1 cellular context compared by ENCODE assay signal in genomic region chr3:143001369-143002082, GRCh38.
A peak's percentile ranks its signal among the peaks of the same experiment; 100 is the strongest.
TF ChIP-seq lines count a peak whose summit lies in the region.

U2SURP (plus strand) TSS chr3:143001570; CDS start chr3:143001629, 59 bp downstream.

TF ChIP-seq in GM12878, 131 proteins besides CTCF, POLR2A, EP300 and RAD21 (continued from another document and continues in another):
- TF ChIP-seq MYC (IDR thresholded peaks at IDR 0.05; ENCODE audit: insufficient read depth, insufficient read length, insufficient replicate concordance, low read length, severe bottlenecking), result no peak
- TF ChIP-seq CHD2 (IDR thresholded peaks at IDR 0.05; ENCODE audit: borderline replicate concordance, low read depth, low read length), result peak; percentile 52; the same call in 1 of the 2 replicates
- TF ChIP-seq RELA (IDR thresholded peaks at IDR 0.05; ENCODE audit: borderline replicate concordance, partially characterized antibody), result peak; percentile 73
- peak; percentile 67; the same call in 1 of the 2 replicates for TF ChIP-seq MXI1 (IDR thresholded peaks at IDR 0.05; ENCODE audit: low read depth, low read length)
- TF ChIP-seq RELB (IDR thresholded peaks at IDR 0.05; ENCODE audit: low read depth), result peak; percentile 100
- 0 out of 2 replicates have a peak, but pooled peaks have one; percentile 67 for TF ChIP-seq STAT1 (conservative IDR thresholded peaks at IDR 0.05)
- no peak for TF ChIP-seq SUZ12 (IDR thresholded peaks at IDR 0.05; ENCODE audit: unreplicated experiment)
- 0 out of 2 replicates have a peak, but pooled peaks have one; percentile 50 for TF ChIP-seq MEF2A (IDR thresholded peaks at IDR 0.05; ENCODE audit: insufficient read depth, low read depth, low read length)
- TF ChIP-seq NR2C2 (IDR thresholded peaks at IDR 0.05; ENCODE audit: borderline replicate concordance, control insufficient read depth, insufficient read length, low read depth), result peak; percentile 98
- no peak for TF ChIP-seq BRCA1 (IDR thresholded peaks at IDR 0.05; ENCODE audit: low read depth, low read length)
- peak in 1 of 2 experiments; percentile 53; a peak in 1 of 4 replicates for TF ChIP-seq ETV6 (conservative IDR thresholded peaks at IDR 0.05 in 1 of 2, IDR thresholded peaks at IDR 0.05 in 1 of 2; ENCODE audit: borderline replicate concordance in 1 of 2, low read depth in 1 of 2)
- no peak for TF ChIP-seq IRF3 (IDR thresholded peaks at IDR 0.05)
- TF ChIP-seq LARP7 (IDR thresholded peaks at IDR 0.05), result peak; percentile 77
- peak; percentile 56 for TF ChIP-seq MEF2B (IDR thresholded peaks at IDR 0.05; ENCODE audit: partially characterized antibody, poor library complexity, severe bottlenecking)
- peak; percentile 92 for TF ChIP-seq MAX (IDR thresholded peaks at IDR 0.05; ENCODE audit: low read depth, low read length)
- TF ChIP-seq ZNF217 (IDR thresholded peaks at IDR 0.05), result no peak
- TF ChIP-seq RAD51 (IDR thresholded peaks at IDR 0.05), result peak; percentile 98
- peak; percentile 93 for TF ChIP-seq NR2C1 (IDR thresholded peaks at IDR 0.05)
- peak; percentile 24; the same call in 1 of the 2 replicates for TF ChIP-seq NFIC (IDR thresholded peaks at IDR 0.05; ENCODE audit: low read depth, low read length)
- peak; percentile 93 for TF ChIP-seq NBN (IDR thresholded peaks at IDR 0.05)
- no peak for TF ChIP-seq NFXL1 (IDR thresholded peaks at IDR 0.05; ENCODE audit: borderline replicate concordance)
- no peak for TF ChIP-seq CEBPB (IDR thresholded peaks at IDR 0.05; ENCODE audit: borderline replicate concordance in 1 of 2, low read depth in 2 of 2, low read length in 2 of 2)
- peak; percentile 99 for TF ChIP-seq BHLHE40 (IDR thresholded peaks at IDR 0.05; ENCODE audit: borderline replicate concordance in 1 of 2, low read depth in 2 of 2, low read length in 1 of 2)
- 0 out of 2 replicates have a peak, but pooled peaks have one; percentile 44 for TF ChIP-seq IRF4 (IDR thresholded peaks at IDR 0.05; ENCODE audit: low read depth, low read length)
- TF ChIP-seq CREB1 (IDR thresholded peaks at IDR 0.05; ENCODE audit: low read depth), result peak; percentile 88
- TF ChIP-seq E2F4 (IDR thresholded peaks at IDR 0.05; ENCODE audit: low read depth, low read length), result peak; percentile 76; the same call in 1 of the 2 replicates
- TF ChIP-seq STAT3 (IDR thresholded peaks at IDR 0.05; ENCODE audit: low read depth, low read length), result no peak
- peak; percentile 87; the same call in 1 of the 2 replicates for TF ChIP-seq ZNF207 (IDR thresholded peaks at IDR 0.05; ENCODE audit: borderline replicate concordance)
- no peak for TF ChIP-seq PRDM15 (CRISPR knock-in tag; IDR thresholded peaks at IDR 0.05)
- peak; percentile 63; the same call in 1 of the 3 replicates for TF ChIP-seq POU2F2 (IDR thresholded peaks at IDR 0.05; ENCODE audit: borderline replicate concordance, low read depth, low read length)
- peak; percentile 92 for TF ChIP-seq USF2 (IDR thresholded peaks at IDR 0.05; ENCODE audit: borderline replicate concordance, low read depth, low read length)
- TF ChIP-seq EED (IDR thresholded peaks at IDR 0.05; ENCODE audit: low read depth), result peak; percentile 82
- peak; percentile 87; the same call in 1 of the 2 replicates for TF ChIP-seq TBL1XR1 (IDR thresholded peaks at IDR 0.05; ENCODE audit: low read depth, low read length)
- no peak for TF ChIP-seq MTA3 (IDR thresholded peaks at IDR 0.05; ENCODE audit: borderline replicate concordance, low read length)
- peak; percentile 42; the same call in 1 of the 2 replicates for TF ChIP-seq SMARCA5 (IDR thresholded peaks at IDR 0.05)
- no peak for TF ChIP-seq BCLAF1 (IDR thresholded peaks at IDR 0.05)
- no peak for TF ChIP-seq ZNF622 (IDR thresholded peaks at IDR 0.05)
- peak; percentile 47; the same call in 1 of the 2 replicates for TF ChIP-seq TCF12 (IDR thresholded peaks at IDR 0.05; ENCODE audit: low read depth, low read length)
- no peak; the same call in 1 of the 2 replicates for TF ChIP-seq FOXK2 (IDR thresholded peaks at IDR 0.05)
- peak; percentile 93 for TF ChIP-seq CBX5 (IDR thresholded peaks at IDR 0.05; ENCODE audit: low read depth)
- TF ChIP-seq KAT2A (conservative IDR thresholded peaks at IDR 0.05; ENCODE audit: control insufficient read depth, low read depth, low read length), result no peak
- TF ChIP-seq CEBPZ (IDR thresholded peaks at IDR 0.05; ENCODE audit: low read depth, low read length), result peak; percentile 73
- peak; percentile 94 for TF ChIP-seq HDAC2 (IDR thresholded peaks at IDR 0.05)
- peak; percentile 57 for TF ChIP-seq E4F1 (IDR thresholded peaks at IDR 0.05; ENCODE audit: borderline replicate concordance, partially characterized antibody)
- no peak; the same call in 1 of the 2 replicates for TF ChIP-seq CBFB (IDR thresholded peaks at IDR 0.05; ENCODE audit: low read depth)
